Comparison of ENCODE assay signal across 1 cellular context in genomic region chr6:900716-901605, GRCh38.
A peak's percentile ranks its signal among the peaks of the same experiment; 100 is the strongest.
TF ChIP-seq lines count a peak whose summit lies in the region.

No MANE protein-coding gene starts in this region.

TF ChIP-seq in HepG2, 621 proteins besides CTCF, POLR2A, EP300 and RAD21 (continued from another document and continues in another):
- TF ChIP-seq, protein P1, sequence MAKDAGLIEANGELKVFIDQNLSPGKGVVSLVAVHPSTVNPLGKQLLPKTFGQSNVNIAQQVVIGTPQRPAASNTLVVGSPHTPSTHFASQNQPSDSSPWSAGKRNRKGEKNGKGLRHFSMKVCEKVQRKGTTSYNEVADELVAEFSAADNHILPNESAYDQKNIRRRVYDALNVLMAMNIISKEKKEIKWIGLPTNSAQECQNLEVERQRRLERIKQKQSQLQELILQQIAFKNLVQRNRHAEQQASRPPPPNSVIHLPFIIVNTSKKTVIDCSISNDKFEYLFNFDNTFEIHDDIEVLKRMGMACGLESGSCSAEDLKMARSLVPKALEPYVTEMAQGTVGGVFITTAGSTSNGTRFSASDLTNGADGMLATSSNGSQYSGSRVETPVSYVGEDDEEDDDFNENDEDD (CRISPR knock-in tag; IDR thresholded peaks at IDR 0.05; ENCODE audit: borderline replicate concordance), result no peak
- TF ChIP-seq THYN1 (CRISPR knock-in tag; IDR thresholded peaks at IDR 0.05; ENCODE audit: borderline replicate concordance, low read depth), result no peak
- TF ChIP-seq YY1 (IDR thresholded peaks at IDR 0.05; ENCODE audit: insufficient read depth, insufficient replicate concordance, low read depth, low read length), result no peak
- no peak for TF ChIP-seq ZNF234 (CRISPR knock-in tag; conservative IDR thresholded peaks at IDR 0.05)
- no peak for TF ChIP-seq ZNF552 (CRISPR knock-in tag; IDR thresholded peaks at IDR 0.05; ENCODE audit: borderline replicate concordance)
- TF ChIP-seq LCORL (IDR thresholded peaks at IDR 0.05), result no peak
- TF ChIP-seq LCORL (CRISPR knock-in tag; IDR thresholded peaks at IDR 0.05), result no peak; the same call in 1 of the 2 replicates
- no peak for TF ChIP-seq DNMT1 (CRISPR knock-in tag; IDR thresholded peaks at IDR 0.05)
- TF ChIP-seq RNF2 (conservative IDR thresholded peaks at IDR 0.05; ENCODE audit: low read depth), result no peak
- TF ChIP-seq ZNF646 (CRISPR knock-in tag; IDR thresholded peaks at IDR 0.05), result no peak
- TF ChIP-seq ZNF382 (CRISPR knock-in tag; IDR thresholded peaks at IDR 0.05; ENCODE audit: borderline replicate concordance), result no peak
- no peak for TF ChIP-seq MNT (IDR thresholded peaks at IDR 0.05)
- TF ChIP-seq ZIK1 (CRISPR knock-in tag; IDR thresholded peaks at IDR 0.05; ENCODE audit: borderline replicate concordance, low read depth), result no peak
- TF ChIP-seq PATZ1 (CRISPR knock-in tag; IDR thresholded peaks at IDR 0.05), result peak; percentile 100
- TF ChIP-seq JUN (CRISPR knock-in tag; IDR thresholded peaks at IDR 0.05), result no peak
- peak; percentile 90 for TF ChIP-seq HNF4A (CRISPR knock-in tag; IDR thresholded peaks at IDR 0.05)
- TF ChIP-seq NCOR1 (IDR thresholded peaks at IDR 0.05; ENCODE audit: borderline replicate concordance, low read length), result peak; percentile 89
- TF ChIP-seq POGZ (CRISPR knock-in tag; IDR thresholded peaks at IDR 0.05), result no peak
- TF ChIP-seq ZNF10 (CRISPR knock-in tag; IDR thresholded peaks at IDR 0.05; ENCODE audit: borderline replicate concordance, low read depth), result no peak
- TF ChIP-seq CEBPB (IDR thresholded peaks at IDR 0.05; ENCODE audit: borderline replicate concordance, low read depth, low read length), result peak; percentile 87
- no peak for TF ChIP-seq ZFP41 (CRISPR knock-in tag; IDR thresholded peaks at IDR 0.05; ENCODE audit: borderline replicate concordance)
- TF ChIP-seq E2F2 (CRISPR knock-in tag; IDR thresholded peaks at IDR 0.05; ENCODE audit: borderline replicate concordance), result no peak
- TF ChIP-seq U2AF1 (optimal IDR thresholded peaks at IDR 0.05; ENCODE audit: low read depth, low read length), result no peak
- no peak for TF ChIP-seq ZNF326 (CRISPR knock-in tag; IDR thresholded peaks at IDR 0.05; ENCODE audit: borderline replicate concordance)
- no peak for TF ChIP-seq LBX2 (CRISPR knock-in tag; IDR thresholded peaks at IDR 0.05; ENCODE audit: borderline replicate concordance)
- TF ChIP-seq BCL6 (CRISPR knock-in tag; IDR thresholded peaks at IDR 0.05), result peak; percentile 81
- TF ChIP-seq, protein P2, sequence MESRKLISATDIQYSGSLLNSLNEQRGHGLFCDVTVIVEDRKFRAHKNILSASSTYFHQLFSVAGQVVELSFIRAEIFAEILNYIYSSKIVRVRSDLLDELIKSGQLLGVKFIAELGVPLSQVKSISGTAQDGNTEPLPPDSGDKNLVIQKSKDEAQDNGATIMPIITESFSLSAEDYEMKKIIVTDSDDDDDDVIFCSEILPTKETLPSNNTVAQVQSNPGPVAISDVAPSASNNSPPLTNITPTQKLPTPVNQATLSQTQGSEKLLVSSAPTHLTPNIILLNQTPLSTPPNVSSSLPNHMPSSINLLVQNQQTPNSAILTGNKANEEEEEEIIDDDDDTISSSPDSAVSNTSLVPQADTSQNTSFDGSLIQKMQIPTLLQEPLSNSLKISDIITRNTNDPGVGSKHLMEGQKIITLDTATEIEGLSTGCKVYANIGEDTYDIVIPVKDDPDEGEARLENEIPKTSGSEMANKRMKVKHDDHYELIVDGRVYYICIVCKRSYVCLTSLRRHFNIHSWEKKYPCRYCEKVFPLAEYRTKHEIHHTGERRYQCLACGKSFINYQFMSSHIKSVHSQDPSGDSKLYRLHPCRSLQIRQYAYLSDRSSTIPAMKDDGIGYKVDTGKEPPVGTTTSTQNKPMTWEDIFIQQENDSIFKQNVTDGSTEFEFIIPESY (CRISPR knock-in tag; IDR thresholded peaks at IDR 0.05), result no peak
- TF ChIP-seq TARDBP (CRISPR knock-in tag; IDR thresholded peaks at IDR 0.05), result peak; percentile 81
- TF ChIP-seq, protein P3, sequence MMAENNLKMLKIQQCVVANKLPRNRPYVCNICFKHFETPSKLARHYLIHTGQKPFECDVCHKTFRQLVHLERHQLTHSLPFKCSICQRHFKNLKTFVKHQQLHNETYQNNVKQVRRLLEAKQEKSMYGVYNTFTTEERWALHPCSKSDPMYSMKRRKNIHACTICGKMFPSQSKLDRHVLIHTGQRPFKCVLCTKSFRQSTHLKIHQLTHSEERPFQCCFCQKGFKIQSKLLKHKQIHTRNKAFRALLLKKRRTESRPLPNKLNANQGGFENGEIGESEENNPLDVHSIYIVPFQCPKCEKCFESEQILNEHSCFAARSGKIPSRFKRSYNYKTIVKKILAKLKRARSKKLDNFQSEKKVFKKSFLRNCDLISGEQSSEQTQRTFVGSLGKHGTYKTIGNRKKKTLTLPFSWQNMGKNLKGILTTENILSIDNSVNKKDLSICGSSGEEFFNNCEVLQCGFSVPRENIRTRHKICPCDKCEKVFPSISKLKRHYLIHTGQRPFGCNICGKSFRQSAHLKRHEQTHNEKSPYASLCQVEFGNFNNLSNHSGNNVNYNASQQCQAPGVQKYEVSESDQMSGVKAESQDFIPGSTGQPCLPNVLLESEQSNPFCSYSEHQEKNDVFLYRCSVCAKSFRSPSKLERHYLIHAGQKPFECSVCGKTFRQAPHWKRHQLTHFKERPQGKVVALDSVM (CRISPR knock-in tag; IDR thresholded peaks at IDR 0.05), result 0 out of 2 replicates have a peak, but pooled peaks have one; percentile 4
- peak; percentile 16; the same call in 1 of the 2 replicates for TF ChIP-seq MEIS2 (CRISPR knock-in tag; IDR thresholded peaks at IDR 0.05)
- TF ChIP-seq FLYWCH1 (CRISPR knock-in tag; IDR thresholded peaks at IDR 0.05), result no peak
- TF ChIP-seq ZNF687 (CRISPR knock-in tag; IDR thresholded peaks at IDR 0.05), result no peak
- no peak for TF ChIP-seq ZBTB20 (CRISPR knock-in tag; IDR thresholded peaks at IDR 0.05; ENCODE audit: borderline replicate concordance, low read depth)
- no peak for TF ChIP-seq ZNF879 (CRISPR knock-in tag; IDR thresholded peaks at IDR 0.05)
- TF ChIP-seq RFX5 (IDR thresholded peaks at IDR 0.05; ENCODE audit: low read depth, low read length), result peak; percentile 88
